ENCODE assay signal across 1 cellular context in the genomic region with DNA sequence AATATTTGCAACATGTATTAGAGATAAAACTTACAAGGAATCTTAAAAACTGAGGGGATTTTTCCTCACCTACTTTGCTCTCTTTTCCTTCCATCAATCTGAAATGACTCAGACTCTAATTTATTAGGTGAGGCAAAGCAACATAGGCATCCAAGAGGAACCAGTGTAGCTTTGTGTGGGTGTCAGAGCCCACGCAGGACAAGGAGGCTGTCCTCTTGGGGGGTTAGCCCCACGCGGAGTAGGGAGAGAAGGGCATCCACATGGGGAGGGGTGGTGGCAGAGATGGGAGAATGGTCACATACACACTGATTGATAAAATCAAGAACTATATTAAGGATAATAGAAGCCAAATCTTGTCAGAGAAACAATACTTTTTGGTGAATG.
TF ChIP-seq lines count a peak whose summit lies in the region.

No MANE protein-coding gene starts in this region.

TF ChIP-seq in SK-N-SH treated with all-trans-retinoic acid at 6 μM for 48 hours, 23 proteins besides CTCF, POLR2A, EP300 and RAD21 (continued from another document):
- TF ChIP-seq, protein P1, sequence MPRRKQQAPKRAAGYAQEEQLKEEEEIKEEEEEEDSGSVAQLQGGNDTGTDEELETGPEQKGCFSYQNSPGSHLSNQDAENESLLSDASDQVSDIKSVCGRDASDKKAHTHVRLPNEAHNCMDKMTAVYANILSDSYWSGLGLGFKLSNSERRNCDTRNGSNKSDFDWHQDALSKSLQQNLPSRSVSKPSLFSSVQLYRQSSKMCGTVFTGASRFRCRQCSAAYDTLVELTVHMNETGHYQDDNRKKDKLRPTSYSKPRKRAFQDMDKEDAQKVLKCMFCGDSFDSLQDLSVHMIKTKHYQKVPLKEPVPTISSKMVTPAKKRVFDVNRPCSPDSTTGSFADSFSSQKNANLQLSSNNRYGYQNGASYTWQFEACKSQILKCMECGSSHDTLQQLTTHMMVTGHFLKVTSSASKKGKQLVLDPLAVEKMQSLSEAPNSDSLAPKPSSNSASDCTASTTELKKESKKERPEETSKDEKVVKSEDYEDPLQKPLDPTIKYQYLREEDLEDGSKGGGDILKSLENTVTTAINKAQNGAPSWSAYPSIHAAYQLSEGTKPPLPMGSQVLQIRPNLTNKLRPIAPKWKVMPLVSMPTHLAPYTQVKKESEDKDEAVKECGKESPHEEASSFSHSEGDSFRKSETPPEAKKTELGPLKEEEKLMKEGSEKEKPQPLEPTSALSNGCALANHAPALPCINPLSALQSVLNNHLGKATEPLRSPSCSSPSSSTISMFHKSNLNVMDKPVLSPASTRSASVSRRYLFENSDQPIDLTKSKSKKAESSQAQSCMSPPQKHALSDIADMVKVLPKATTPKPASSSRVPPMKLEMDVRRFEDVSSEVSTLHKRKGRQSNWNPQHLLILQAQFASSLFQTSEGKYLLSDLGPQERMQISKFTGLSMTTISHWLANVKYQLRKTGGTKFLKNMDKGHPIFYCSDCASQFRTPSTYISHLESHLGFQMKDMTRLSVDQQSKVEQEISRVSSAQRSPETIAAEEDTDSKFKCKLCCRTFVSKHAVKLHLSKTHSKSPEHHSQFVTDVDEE (CRISPR knock-in tag; IDR thresholded peaks at IDR 0.05) = no peak
- TF ChIP-seq TCF4 (CRISPR knock-in tag; IDR thresholded peaks at IDR 0.05; ENCODE audit: borderline replicate concordance) (no peak), ZFP3 (CRISPR knock-in tag; IDR thresholded peaks at IDR 0.05) (no peak), ZFP30 (CRISPR knock-in tag; IDR thresholded peaks at IDR 0.05) (no peak), ESRRG (CRISPR knock-in tag; IDR thresholded peaks at IDR 0.05) (no peak), ISL1 (CRISPR knock-in tag; IDR thresholded peaks at IDR 0.05) (no peak), ZNF8 (CRISPR knock-in tag; IDR thresholded peaks at IDR 0.05) (no peak), CSDC2 (CRISPR knock-in tag; IDR thresholded peaks at IDR 0.05) (no peak), ZNF565 (CRISPR knock-in tag; conservative IDR thresholded peaks at IDR 0.05; ENCODE audit: low read depth) (no peak), BACH2 (CRISPR knock-in tag; IDR thresholded peaks at IDR 0.05; ENCODE audit: borderline replicate concordance) (no peak), ZNF70 (CRISPR knock-in tag; IDR thresholded peaks at IDR 0.05) (no peak), OSR1 (CRISPR knock-in tag; IDR thresholded peaks at IDR 0.05) (no peak), GLIS3 (CRISPR knock-in tag; IDR thresholded peaks at IDR 0.05) (no peak), RARB (CRISPR knock-in tag; IDR thresholded peaks at IDR 0.05) (no peak)
- TF ChIP-seq, protein P2, sequence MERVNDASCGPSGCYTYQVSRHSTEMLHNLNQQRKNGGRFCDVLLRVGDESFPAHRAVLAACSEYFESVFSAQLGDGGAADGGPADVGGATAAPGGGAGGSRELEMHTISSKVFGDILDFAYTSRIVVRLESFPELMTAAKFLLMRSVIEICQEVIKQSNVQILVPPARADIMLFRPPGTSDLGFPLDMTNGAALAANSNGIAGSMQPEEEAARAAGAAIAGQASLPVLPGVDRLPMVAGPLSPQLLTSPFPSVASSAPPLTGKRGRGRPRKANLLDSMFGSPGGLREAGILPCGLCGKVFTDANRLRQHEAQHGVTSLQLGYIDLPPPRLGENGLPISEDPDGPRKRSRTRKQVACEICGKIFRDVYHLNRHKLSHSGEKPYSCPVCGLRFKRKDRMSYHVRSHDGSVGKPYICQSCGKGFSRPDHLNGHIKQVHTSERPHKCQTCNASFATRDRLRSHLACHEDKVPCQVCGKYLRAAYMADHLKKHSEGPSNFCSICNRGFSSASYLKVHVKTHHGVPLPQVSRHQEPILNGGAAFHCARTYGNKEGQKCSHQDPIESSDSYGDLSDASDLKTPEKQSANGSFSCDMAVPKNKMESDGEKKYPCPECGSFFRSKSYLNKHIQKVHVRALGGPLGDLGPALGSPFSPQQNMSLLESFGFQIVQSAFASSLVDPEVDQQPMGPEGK (CRISPR knock-in tag; IDR thresholded peaks at IDR 0.05; ENCODE audit: borderline replicate concordance) = no peak
- TF ChIP-seq, protein P3, sequence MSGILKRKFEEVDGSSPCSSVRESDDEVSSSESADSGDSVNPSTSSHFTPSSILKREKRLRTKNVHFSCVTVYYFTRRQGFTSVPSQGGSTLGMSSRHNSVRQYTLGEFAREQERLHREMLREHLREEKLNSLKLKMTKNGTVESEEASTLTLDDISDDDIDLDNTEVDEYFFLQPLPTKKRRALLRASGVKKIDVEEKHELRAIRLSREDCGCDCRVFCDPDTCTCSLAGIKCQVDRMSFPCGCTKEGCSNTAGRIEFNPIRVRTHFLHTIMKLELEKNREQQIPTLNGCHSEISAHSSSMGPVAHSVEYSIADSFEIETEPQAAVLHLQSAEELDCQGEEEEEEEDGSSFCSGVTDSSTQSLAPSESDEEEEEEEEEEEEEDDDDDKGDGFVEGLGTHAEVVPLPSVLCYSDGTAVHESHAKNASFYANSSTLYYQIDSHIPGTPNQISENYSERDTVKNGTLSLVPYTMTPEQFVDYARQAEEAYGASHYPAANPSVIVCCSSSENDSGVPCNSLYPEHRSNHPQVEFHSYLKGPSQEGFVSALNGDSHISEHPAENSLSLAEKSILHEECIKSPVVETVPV (CRISPR knock-in tag; IDR thresholded peaks at IDR 0.05) = no peak
